ENCODE assay signal across 1 cellular context in genomic region chr7:47688311-47689100, GRCh38.
TF ChIP-seq lines count a peak whose summit lies in the region.

No MANE protein-coding gene starts in this region.

TF ChIP-seq in IMR-90, 13 proteins besides CTCF, POLR2A, EP300 and RAD21 (continued from another document):
- TF ChIP-seq ELK1 (IDR thresholded peaks at IDR 0.05; ENCODE audit: borderline replicate concordance, low read depth, low read length), result no peak
